In genomic region chr9:122120672-122121071, GRCh38 we compare ENCODE assay signal across 35 cellular contexts. TPM values are rescaled to one million over a fixed set of nuclear protein-coding genes. Genes with fewer than 3 reads are reported as not detected.
"Had no signal": no experiment of that assay in that cellular context is flagged by ENCODE, and none has a peak within 500 bp of the region (broad histone marks: within the 10 kb centered on the region; RNA-seq: fewer than 3 reads in every experiment).

No MANE protein-coding gene starts in this region.

- H3K4me3 ChIP-seq: adrenal gland, cardiac muscle cell had no signal

- H3K27ac ChIP-seq: adrenal gland, cardiac muscle cell, VCaP had no signal

- FAIRE-seq: TTC549 had no signal

- H3K36me3 ChIP-seq: adrenal gland, cardiac muscle cell had no signal

- ATAC-seq: activated CD8-positive, alpha-beta T cell treated with anti-CD3 and anti-CD28 coated beads for 36 hours; activated naive CD4-positive, alpha-beta T cell treated with anti-CD3 and anti-CD28 coated beads, Interleukin-2, amount 50 U/mL, for 72 hours; activated T-cell treated with anti-CD3 and anti-CD28 coated beads, Interleukin-2, amount 50 U/mL, for 4 hours; activated T-cell treated with anti-CD3 and anti-CD28 coated beads, Interleukin-2, amount 50 U/mL, for 72 hours; activated T-helper 17 cell treated with anti-CD3 and anti-CD28 coated beads, Interleukin-2, amount 50 U/mL, for 72 hours had no signal

- DNase-seq: activated B cell treated with CpG ODN at 0.5 μM for 24 hours; activated CD4-positive, alpha-beta memory T cell treated with anti-CD3 and anti-CD28 coated beads for 36 hours; activated CD4-positive, alpha-beta T cell treated with anti-CD3 and anti-CD28 coated beads for 4 hours; activated CD4-positive, alpha-beta T cell treated with anti-CD3 and anti-CD28 coated beads, Interleukin-2, amount 10 ng/mL, durations not matched to agents 24 days and 14 days; activated CD4-positive, alpha-beta T cell treated with anti-CD3 and anti-CD28 coated beads, Interleukin-2, amount 50 U/mL, for 1 hour; activated CD4-positive, alpha-beta T cell treated with anti-CD3 and anti-CD28 coated beads, Interleukin-2, amount 50 U/mL, for 4 hours; activated CD4-positive, CD25-positive, alpha-beta regulatory T cell treated with anti-CD3 and anti-CD28 coated beads, Interleukin-2, amount 50 U/mL, for 72 hours; activated CD8-positive, alpha-beta memory T cell treated with anti-CD3 and anti-CD28 coated beads, Interleukin-2, amount 50 U/mL, for 4 hours; activated CD8-positive, alpha-beta T cell treated with anti-CD3 and anti-CD28 coated beads for 36 hours; activated effector memory CD4-positive, alpha-beta T cell treated with anti-CD3 and anti-CD28 coated beads, Interleukin-2, amount 50 U/mL, for 16 hours; activated gamma-delta T cell treated with Interleukin-2 at 50 U/mL for 16 hours; activated naive CD4-positive, alpha-beta T cell; activated naive CD4-positive, alpha-beta T cell treated with anti-CD3 and anti-CD28 coated beads for 36 hours; activated naive CD4-positive, alpha-beta T cell treated with anti-CD3 and anti-CD28 coated beads, Interleukin-2, amount 50 U/mL, for 16 hours; activated naive CD8-positive, alpha-beta T cell treated with anti-CD3 and anti-CD28 coated beads for 36 hours; activated T-cell treated with anti-CD3 and anti-CD28 coated beads for 4 hours; activated T-cell treated with anti-CD3 and anti-CD28 coated beads, Interleukin-2, amount 50 U/mL, for 1 hour; activated T-cell treated with anti-CD3 and anti-CD28 coated beads, Interleukin-2, amount 50 U/mL, for 4 hours; activated T-cell treated with anti-CD3 and anti-CD28 coated beads, Interleukin-2, amount 50 U/mL, for 72 hours; adrenal gland; amniotic stem cell; caudate nucleus; cerebellar nuclear complex; T-helper 1 cell; T-helper 2 cell; T-helper 9 cell had no signal

- H3K9me3 ChIP-seq: adrenal gland had no signal

- H3K27me3 ChIP-seq: adrenal gland had no signal

RNA-seq across cellular contexts. Expression of gene MORN5, which starts 39.0 kb away (rescaled TPM):
- total RNA-seq: activated B cell treated with CpG ODN at 0.5 μM for 24 hours; activated CD4-positive, alpha-beta memory T cell treated with anti-CD3 and anti-CD28 coated beads for 36 hours; activated CD4-positive, alpha-beta T cell treated with anti-CD3 and anti-CD28 coated beads, Interleukin-2, amount 10 ng/mL, durations not matched to agents 24 days and 14 days; activated CD8-positive, alpha-beta memory T cell treated with anti-CD3 and anti-CD28 coated beads for 36 hours; activated CD8-positive, alpha-beta T cell treated with anti-CD3 and anti-CD28 coated beads for 36 hours; activated naive CD4-positive, alpha-beta T cell treated with anti-CD3 and anti-CD28 coated beads for 36 hours; activated naive CD8-positive, alpha-beta T cell treated with anti-CD3 and anti-CD28 coated beads for 36 hours; activated T-cell treated with anti-CD3 and anti-CD28 coated beads, Interleukin-2, amount 50 U/mL, for 4 hours; activated T-cell treated with anti-CD3 and anti-CD28 coated beads, Interleukin-2, amount 50 U/mL, for 72 hours; activated T-helper 1 cell treated with anti-CD3 and anti-CD28 coated beads, Interleukin-12 subunit alpha, Interleukin-12 subunit beta, Interleukin-2, Interleukin-4 antibody, amounts not matched to agents 30 ng/mL and 10 ng/mL and 1 ng/mL, durations not matched to agents 14 hours and 24 hours and 36 hours; activated T-helper 17 cell treated with anti-CD3 and anti-CD28 coated beads, Interleukin-2, amount 50 U/mL, for 72 hours; aorta; bronchial epithelial cell; cardiac muscle cell had no signal
- polyA plus RNA-seq: aorta, cardiac muscle cell had no signal
